8 cellular contexts compared by ENCODE assay signal in genomic region chr16:29613307-29614057, GRCh38. TPM values are rescaled to one million over a fixed set of nuclear protein-coding genes. Genes with fewer than 3 reads are reported as not detected.
DNase-seq lines count a peak whose midpoint lies in the region; ATAC-seq and TF ChIP-seq lines count a peak whose summit lies in the region.
"Not testable (repeated sequence)": the region's sequence is repeated elsewhere in the genome, so short reads cannot be mapped to it uniquely, and the experiment has no call there.

No MANE protein-coding gene starts in this region.

- peak; percentile 41 for ATAC-seq in GM18511 (IDR thresholded peaks at IDR 0.05; ENCODE audit: unreplicated experiment)
- peak; percentile 50 for ATAC-seq in HG03432 (IDR thresholded peaks at IDR 0.05; ENCODE audit: unreplicated experiment)

- H3K9ac ChIP-seq in skeletal muscle satellite cell (ENCODE audit: low read depth, low read length) = peak overlapping the region; percentile 88

- H3K4me1 ChIP-seq in skeletal muscle satellite cell (ENCODE audit: control insufficient read depth, insufficient read depth, low read length) = not testable (repeated sequence)

- peak overlapping the region; percentile 84 for H3K4me3 ChIP-seq in skeletal muscle satellite cell (ENCODE audit: low read length)

- peak; percentile 21 for DNase-seq in NCI-H524 treated with DMSO at 0.1 percent for 48 hours (lab: John Stamatoyannopoulos, UW)
- DNase-seq in activated CD4-positive, alpha-beta T cell treated with anti-CD3 and anti-CD28 coated beads for 1 hour = peak; percentile 86
- peak; percentile 85 for DNase-seq in central memory CD4-positive, alpha-beta T cell
- DNase-seq in immature natural killer cell = peak; percentile 89 to 92 (median 92)

- H3K9me3 Mint-ChIP-seq in immature natural killer cell = not testable (repeated sequence)

- H3K9me3 ChIP-seq in skeletal muscle satellite cell (replicated peaks; ENCODE audit: low read length) = not testable (repeated sequence)

- not testable (repeated sequence) for H3K36me3 ChIP-seq in skeletal muscle satellite cell (ENCODE audit: insufficient read depth, low read length)

- H3K27ac Mint-ChIP-seq in immature natural killer cell = peak overlapping the region; percentile 74 to 95 (median 90)

- H3K27me3 ChIP-seq in skeletal muscle satellite cell (ENCODE audit: control insufficient read depth, insufficient read depth, low read length) = not testable (repeated sequence)

- not testable (repeated sequence) for H3K36me3 Mint-ChIP-seq in immature natural killer cell

- H3K4me1 Mint-ChIP-seq in immature natural killer cell = peaks cover 17 to 19% of the 10 kb centered on the region in 2 donors

- not testable (repeated sequence) for TF ChIP-seq CTCF in 22Rv1 (IDR thresholded peaks at IDR 0.05)

- peak overlapping the region; percentile 53 for H3K27ac ChIP-seq in 22Rv1

- peak overlapping the region; percentile 86 to 95 (median 88) for H3K4me3 Mint-ChIP-seq in immature natural killer cell

- H3K4me2 ChIP-seq in skeletal muscle satellite cell (ENCODE audit: low read length) = peak overlapping the region; percentile 97

- H3K27me3 Mint-ChIP-seq in immature natural killer cell (ENCODE audit: low read depth in 3 of 3) = peaks cover 4 to 12% (median 9%) of the 10 kb centered on the region in 3 donors

RNA-seq across cellular contexts. Expression of gene SPN, which starts 49.6 kb away (rescaled TPM):
- 100 to 1,000 TPM; 231 to 632 (median 323) TPM for polyA plus RNA-seq in immature natural killer cell
- not detected in 2 replicates for total RNA-seq in skeletal muscle satellite cell (2012; rRNA removed)

Comparison
In these comparisons a context has a peak if more than half of its experiments do, and no peak if none do; other contexts are left out.
1. Peak in every context shown above with its lines: DNase-seq, ATAC-seq, H3K4me3 ChIP-seq and H3K27ac ChIP-seq.
2. DNase-seq: peak in every context shown above with its lines; median percentile 92 in immature natural killer cell; 86 in activated CD4-positive, alpha-beta T cell treated with anti-CD3 and anti-CD28 coated beads for 1 hour; 85 in central memory CD4-positive, alpha-beta T cell; 21 in NCI-H524 treated with DMSO at 0.1 percent for 48 hours.